ENCODE assay signal across 10 cellular contexts in the genomic region with DNA sequence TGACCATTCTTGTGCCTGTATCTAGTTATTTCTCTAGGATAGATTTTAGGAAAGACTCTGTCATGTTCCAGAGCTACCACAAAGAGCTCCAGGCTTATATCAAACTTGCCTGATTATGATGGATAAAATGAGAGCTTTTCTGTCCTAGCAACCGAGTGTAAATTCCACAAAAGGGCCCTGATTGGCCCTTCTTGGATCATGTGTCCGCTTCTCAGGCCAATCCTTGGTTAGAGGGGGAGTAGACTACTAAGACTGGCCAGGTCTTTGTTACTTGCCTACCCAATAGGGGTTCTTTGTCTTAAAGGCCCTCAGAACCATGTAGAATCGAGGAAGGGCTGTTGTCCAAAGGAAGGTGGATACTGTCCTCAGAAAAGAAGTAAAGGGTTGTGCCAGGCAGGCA. TPM values are rescaled to one million over a fixed set of nuclear protein-coding genes. Genes with fewer than 3 reads are reported as not detected.
DNase-seq lines count a peak whose midpoint lies in the region; ATAC-seq, FAIRE-seq and TF ChIP-seq lines count a peak whose summit lies in the region.
"Had no signal": no experiment of that assay in that cellular context is flagged by ENCODE, and none has a peak within 500 bp of the region (broad histone marks: within the 10 kb centered on the region; RNA-seq: fewer than 3 reads in every experiment).

No MANE protein-coding gene starts in this region.

- H3K4me3 ChIP-seq in RWPE2 (ENCODE audit: severe bottlenecking) = no peak overlapping the region
- H3K4me3 ChIP-seq in fibroblast of the aortic adventitia (ENCODE audit: low read depth, low read length) = no peak overlapping the region
- no peak overlapping the region for H3K4me3 ChIP-seq in prostate gland

- H3K4me1 ChIP-seq in RWPE2 (ENCODE audit: insufficient read depth, poor library complexity, severe bottlenecking) (no peaks in the 10 kb centered on the region), prostate gland (replicated peaks) (peaks cover 2% of the 10 kb centered on the region)

- H3K27me3 ChIP-seq in RWPE2 (ENCODE audit: insufficient read depth, poor library complexity, severe bottlenecking) = no peaks in the 10 kb centered on the region
- no peaks in the 10 kb centered on the region for H3K27me3 ChIP-seq in prostate gland (replicated peaks; ENCODE audit: insufficient read depth)

- H3K9me3 ChIP-seq in RWPE2 (ENCODE audit: severe bottlenecking) (no peaks in the 10 kb centered on the region), prostate gland (no peaks in the 10 kb centered on the region)

- intact Hi-C loops in prostate gland (cut with DNase I) = no loop called here

- no peak for TF ChIP-seq POLR2A in prostate gland (IDR thresholded peaks at IDR 0.05)

- 81% methylated on average over 3 of the region's 3 CpGs for WGBS in prostate gland

- peak; percentile 14 for FAIRE-seq in A204.1 (lab: Jason Lieb, UNC)

- no peak overlapping the region for H3K27ac ChIP-seq in RWPE2 (ENCODE audit: poor library complexity, severe bottlenecking)
- no peak overlapping the region for H3K27ac ChIP-seq in prostate gland

- TF ChIP-seq CTCF in RWPE2 (IDR thresholded peaks at IDR 0.05; ENCODE audit: poor library complexity, severe bottlenecking) (no peak), fibroblast of the aortic adventitia (IDR thresholded peaks at IDR 0.05; ENCODE audit: insufficient read depth, low read length) (no peak), prostate gland (IDR thresholded peaks at IDR 0.05) (no peak)

- DNase-seq in ELR (ENCODE audit: low read depth) (peak; percentile 56), RWPE2 (ENCODE audit: low spot score) (no peak), fibroblast of the aortic adventitia (ENCODE audit: low read depth) (peak; percentile 32), prostate gland (ENCODE audit: low spot score) (no peak)
- DNase-seq: activated T-cell treated with anti-CD3 and anti-CD28 coated beads for 4 hours, KBM-7 had no signal

- H3K36me3 ChIP-seq in RWPE2 (ENCODE audit: low read depth) (peaks cover 40% of the 10 kb centered on the region), prostate gland (peaks cover 6 to 13% of the 10 kb centered on the region in 2 donors)

- ATAC-seq in RWPE2 (ENCODE audit: low read depth) (peak; percentile 40; the same call in 2 of the 3 replicates), GM21447 (IDR thresholded peaks at IDR 0.05; ENCODE audit: unreplicated experiment) (no peak), HG03108 (IDR thresholded peaks at IDR 0.05; ENCODE audit: unreplicated experiment) (no peak), GM21619 (IDR thresholded peaks at IDR 0.05; ENCODE audit: unreplicated experiment) (no peak)

RNA-seq across cellular contexts. Expression of a gene that starts 2.4 kb away (rescaled TPM):
- total RNA-seq in fibroblast of the aortic adventitia (ENCODE audit: low replicate concordance) (8.1 and 11.6 TPM in 2 replicates), prostate gland (10 to 100 TPM; 15.5 to 41.8 TPM)

RNA-seq across cellular contexts. Expression of a gene that starts 19.6 kb away (rescaled TPM):
- 0.33 and 0.63 TPM in 2 replicates for total RNA-seq in fibroblast of the aortic adventitia (ENCODE audit: low replicate concordance)
- total RNA-seq in prostate gland = 1 to 10 TPM in 1 of 2 donors, not detected in 1; 1.9 TPM

RNA-seq across cellular contexts. Expression of a gene that starts 41.9 kb away (rescaled TPM):
- total RNA-seq in fibroblast of the aortic adventitia (ENCODE audit: low replicate concordance) (0.09 TPM in 1 of 2 replicates, not detected in the other), prostate gland (1 to 10 TPM; 1.6 to 4.6 TPM)

Comparison
In these comparisons a context has a peak if more than half of its experiments do, and no peak if none do; other contexts are left out.
1. DNase-seq: peak in ELR (single experiment) and fibroblast of the aortic adventitia (single experiment); none in RWPE2 (single experiment) and prostate gland (single experiment).